Comparison of ENCODE assay signal across 9 cellular contexts in the genomic region with DNA sequence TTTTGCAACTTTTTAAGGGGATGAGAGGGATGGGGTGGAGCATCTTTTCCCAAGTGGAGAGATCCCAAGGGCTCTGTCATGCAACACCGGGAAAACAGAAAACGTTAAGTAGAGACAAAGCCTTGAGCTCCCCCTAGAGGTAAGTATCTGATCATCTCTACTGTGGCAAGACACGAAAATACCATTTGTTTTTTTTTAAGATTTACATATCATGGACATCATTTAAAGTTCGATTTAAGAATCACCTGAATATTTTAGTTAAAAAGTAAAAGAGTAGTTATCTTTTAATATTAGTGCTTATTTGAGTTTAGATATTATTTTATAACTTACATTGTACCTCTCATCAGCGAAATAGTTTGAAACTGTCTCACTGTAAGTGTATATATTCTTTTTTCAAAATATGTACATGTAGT.
DNase-seq lines count a peak whose midpoint lies in the region; ATAC-seq and TF ChIP-seq lines count a peak whose summit lies in the region.
"Had no signal": no experiment of that assay in that cellular context is flagged by ENCODE, and none has a peak within 500 bp of the region (broad histone marks: within the 10 kb centered on the region; RNA-seq: fewer than 3 reads in every experiment).

No MANE protein-coding gene starts in this region.

- H3K4me3 ChIP-seq in AG09309 (ENCODE audit: control insufficient read depth, low read depth, low read length) (no peak overlapping the region), PC-3 (ENCODE audit: low read length) (no peak overlapping the region), lung (no peak overlapping the region)

- H2AFZ ChIP-seq in PC-3 (ENCODE audit: low read length), result no peak overlapping the region

- CTCF ChIA-PET in PC-3 (lab: Charles Lee), result interaction anchor here (0.7 kb wide), 1 partner anchor 309 kb away, joined by 3 read pairs; no protein-coding TSS in a partner anchor

- 21 to 22% methylated on average over 5 of the region's 5 CpGs for WGBS in lung, 2 donors

- in situ Hi-C loops in GM13976 (cut with MboI; ENCODE audit: low sequenced_read_pairs, unreplicated experiment), result loop anchor here (10.0 kb wide), 1 partner anchor 324 kb away; no protein-coding TSS in a partner anchor

- intact Hi-C loops in PC-3 (cut with micrococcal nuclease), result loop anchor here (5.0 kb wide), 1 partner anchor 337 kb away; no protein-coding TSS in a partner anchor

- H3K4me2 ChIP-seq in PC-3 (ENCODE audit: low read length), result no peak overlapping the region

- peak; percentile 77 for ATAC-seq in PC-3
- ATAC-seq in lung (ENCODE audit: insufficient read depth, low FRiP score), result peak; percentile 64

- H3K27ac ChIP-seq in PC-3 (ENCODE audit: low read length) (no peak overlapping the region), lung (ENCODE audit: low read depth in 1 of 2, low read length in 1 of 2) (no peak overlapping the region)
- H3K27ac ChIP-seq: HL-60 had no signal

- peak; percentile 32 for DNase-seq in AG09309 (ENCODE audit: low read depth)
- DNase-seq in GM13976 (ENCODE audit: low spot score), result peak; percentile 70
- peak; percentile 53 for DNase-seq in HT1080 (ENCODE audit: low read depth)
- peak; percentile 64 for DNase-seq in PC-3
- peak; percentile 55 to 66 for DNase-seq in dermis microvascular lymphatic vessel endothelial cell (ENCODE audit: low read depth in 2 of 2)
- no peak for DNase-seq in lung (ENCODE audit: low spot score)
- no peak for DNase-seq in stimulated activated CD4-positive, alpha-beta T cell treated with anti-CD3 and anti-CD28 coated beads, Interleukin-4, amount 100 ng/mL, for 4 hours
- no peak for DNase-seq in NK-92 treated with Interleukin-12 subunit alpha and Interleukin-12 subunit beta, amount 100 ng/mL, for 24 hours (lab: John Stamatoyannopoulos, UW)

- BruUV-seq in PC-3 (replicated peaks; lab: Mats Ljungman, UMichigan), result no TSS peak

- H4K20me1 ChIP-seq in PC-3 (ENCODE audit: low read length), result no peaks in the 10 kb centered on the region

- H3K9me3 ChIP-seq in PC-3 (ENCODE audit: low read length) (no peaks in the 10 kb centered on the region), lung (ENCODE audit: control insufficient read depth in 2 of 2, insufficient read depth in 1 of 2, low read length in 1 of 2) (no peaks in the 10 kb centered on the region)

- TF ChIP-seq CTCF in AG09309 (IDR thresholded peaks at IDR 0.05; ENCODE audit: control insufficient read depth, insufficient read depth, low read depth, low read length, missing control alignments) (peak; percentile 71), GM13976 (IDR thresholded peaks at IDR 0.05; ENCODE audit: borderline replicate concordance, control extremely low read depth, extremely low read depth, insufficient read depth, missing control alignments) (peak; percentile 53), PC-3 (conservative IDR thresholded peaks at IDR 0.05; ENCODE audit: low read depth, low read length) (peak; percentile 72), lung (IDR thresholded peaks at IDR 0.05; ENCODE audit: control extremely low read depth, extremely low read depth) (peak; percentile 57)

- H3K27me3 ChIP-seq in PC-3 (ENCODE audit: low read length) (0 out of 2 replicates have a peak, but pooled peaks cover 1% of the 10 kb centered on the region), lung (ENCODE audit: control insufficient read depth, insufficient read depth) (no peaks in the 10 kb centered on the region)

- H3K9ac ChIP-seq in PC-3 (ENCODE audit: low read length), result no peak overlapping the region

- H3K4me1 ChIP-seq in PC-3 (ENCODE audit: insufficient read depth, low read length) (no peaks in the 10 kb centered on the region), lung (ENCODE audit: control insufficient read depth in 2 of 2, insufficient read depth in 2 of 2, low read length in 2 of 2) (no peaks in the 10 kb centered on the region)

- no peaks in the 10 kb centered on the region for H3K79me2 ChIP-seq in PC-3 (ENCODE audit: low read length)

- POLR2A ChIA-PET in PC-3 (lab: Charles Lee; ENCODE audit: unreplicated experiment), result no interaction called here

- H3K36me3 ChIP-seq in PC-3 (ENCODE audit: low read depth, low read length), result no peaks in the 10 kb centered on the region
- no peaks in the 10 kb centered on the region for H3K36me3 ChIP-seq in lung (ENCODE audit: control insufficient read depth in 2 of 2, insufficient read depth in 2 of 2, low read length in 2 of 2)

- H3K9me2 ChIP-seq in PC-3 (replicated peaks; ENCODE audit: low read length), result no peaks in the 10 kb centered on the region

- no peaks in the 10 kb centered on the region for H3F3A ChIP-seq in PC-3 (ENCODE audit: low read length, unreplicated experiment)

Comparison
In these comparisons a context has a peak if more than half of its experiments do, and no peak if none do; other contexts are left out.
1. DNase-seq: peak in AG09309 (single experiment), GM13976 (single experiment), HT1080 (single experiment), PC-3 (single experiment) and dermis microvascular lymphatic vessel endothelial cell (2 of 2); none in lung (single experiment), stimulated activated CD4-positive, alpha-beta T cell treated with anti-CD3 and anti-CD28 coated beads, Interleukin-4, amount 100 ng/mL, for 4 hours (0 of 2) and NK-92 treated with Interleukin-12 subunit alpha and Interleukin-12 subunit beta, amount 100 ng/mL, for 24 hours (single experiment).
2. Peak in every context shown above with its lines, with median percentiles within 50 percentile points of each other: CTCF ChIP-seq.